35 cellular contexts compared by ENCODE assay signal in genomic region chr15:82666606-82667005, GRCh38. TPM values are rescaled to one million over a fixed set of nuclear protein-coding genes. Genes with fewer than 3 reads are reported as not detected.
"Had no signal": no experiment of that assay in that cellular context is flagged by ENCODE, and none has a peak within 500 bp of the region (broad histone marks: within the 10 kb centered on the region; RNA-seq: fewer than 3 reads in every experiment).

No MANE protein-coding gene starts in this region.

- DNase-seq: activated B cell treated with CpG ODN at 0.5 μM for 24 hours; activated CD4-positive, alpha-beta memory T cell treated with anti-CD3 and anti-CD28 coated beads for 36 hours; activated CD4-positive, alpha-beta T cell treated with anti-CD3 and anti-CD28 coated beads for 4 hours; activated CD4-positive, alpha-beta T cell treated with anti-CD3 and anti-CD28 coated beads, Interleukin-2, amount 10 ng/mL, durations not matched to agents 24 days and 14 days; activated CD4-positive, alpha-beta T cell treated with anti-CD3 and anti-CD28 coated beads, Interleukin-2, amount 50 U/mL, for 1 hour; activated CD4-positive, alpha-beta T cell treated with anti-CD3 and anti-CD28 coated beads, Interleukin-2, amount 50 U/mL, for 4 hours; activated CD4-positive, CD25-positive, alpha-beta regulatory T cell treated with anti-CD3 and anti-CD28 coated beads, Interleukin-2, amount 50 U/mL, for 72 hours; activated CD8-positive, alpha-beta memory T cell treated with anti-CD3 and anti-CD28 coated beads, Interleukin-2, amount 50 U/mL, for 4 hours; activated CD8-positive, alpha-beta T cell treated with anti-CD3 and anti-CD28 coated beads for 36 hours; activated effector memory CD4-positive, alpha-beta T cell treated with anti-CD3 and anti-CD28 coated beads, Interleukin-2, amount 50 U/mL, for 16 hours; activated gamma-delta T cell treated with Interleukin-2 at 50 U/mL for 16 hours; activated naive CD4-positive, alpha-beta T cell; activated naive CD4-positive, alpha-beta T cell treated with anti-CD3 and anti-CD28 coated beads for 36 hours; activated naive CD8-positive, alpha-beta T cell treated with anti-CD3 and anti-CD28 coated beads for 36 hours; activated T-cell treated with anti-CD3 and anti-CD28 coated beads for 4 hours; activated T-cell treated with anti-CD3 and anti-CD28 coated beads, Interleukin-2, amount 50 U/mL, for 1 hour; activated T-cell treated with anti-CD3 and anti-CD28 coated beads, Interleukin-2, amount 50 U/mL, for 4 hours; activated T-cell treated with anti-CD3 and anti-CD28 coated beads, Interleukin-2, amount 50 U/mL, for 72 hours; adrenal gland; amniotic stem cell; aorta; body of pancreas; brain microvascular endothelial cell; central memory CD4-positive, alpha-beta T cell; SW 1271; T-helper 1 cell; T-helper 2 cell; T-helper 9 cell had no signal

- H3K27me3 Mint-ChIP-seq: activated CD4-positive, alpha-beta T cell treated with anti-CD3 and anti-CD28 coated beads, Interleukin-2, amount 10 ng/mL, durations not matched to agents 24 days and 14 days had no signal

- H3K27ac Mint-ChIP-seq: activated B cell treated with CpG ODN at 0.5 μM for 24 hours; activated CD4-positive, alpha-beta memory T cell treated with anti-CD3 and anti-CD28 coated beads for 36 hours; activated CD4-positive, alpha-beta T cell treated with anti-CD3 and anti-CD28 coated beads, Interleukin-2, amount 10 ng/mL, durations not matched to agents 24 days and 14 days; activated CD8-positive, alpha-beta T cell treated with anti-CD3 and anti-CD28 coated beads for 36 hours; activated naive CD4-positive, alpha-beta T cell treated with anti-CD3 and anti-CD28 coated beads for 36 hours; activated naive CD4-positive, alpha-beta T cell treated with anti-CD3 and anti-CD28 coated beads, Interleukin-2, amount 50 U/mL, for 72 hours; activated naive CD8-positive, alpha-beta T cell treated with anti-CD3 and anti-CD28 coated beads for 36 hours; activated T-cell treated with anti-CD3 and anti-CD28 coated beads, Interleukin-2, amount 50 U/mL, for 72 hours; activated T-helper 1 cell treated with anti-CD3 and anti-CD28 coated beads, Interleukin-12 subunit alpha, Interleukin-12 subunit beta, Interleukin-2, Interleukin-4 antibody, amounts not matched to agents 30 ng/mL and 10 ng/mL and 1 ng/mL, durations not matched to agents 14 hours and 24 hours and 36 hours; activated T-helper 17 cell treated with anti-CD3 and anti-CD28 coated beads, Interleukin-2, amount 50 U/mL, for 72 hours; T-helper 1 cell treated with Interleukin-12 subunit alpha and Interleukin-12 subunit beta and Interleukin-4 antibody, amounts not matched to agents 30 μg/mL and 1 μg/mL, for 36 hours; T-helper 2 cell treated with Interferon-gamma antibody and Interleukin-4, amounts not matched to agents 5 μg/mL and 100 μg/mL, for 36 hours had no signal

- H3K36me3 ChIP-seq: adrenal gland, brain microvascular endothelial cell, breast epithelium had no signal

- H3K4me1 ChIP-seq: adrenal gland, body of pancreas, breast epithelium had no signal

- H3K27me3 ChIP-seq: adrenal gland, body of pancreas, brain microvascular endothelial cell, breast epithelium had no signal

- H3K9me3 ChIP-seq: adrenal gland, body of pancreas, breast epithelium had no signal

- H3K4me1 Mint-ChIP-seq: activated B cell treated with CpG ODN at 0.5 μM for 24 hours; activated CD4-positive, alpha-beta T cell treated with anti-CD3 and anti-CD28 coated beads, Interleukin-2, amount 10 ng/mL, durations not matched to agents 24 days and 14 days; activated naive CD8-positive, alpha-beta T cell treated with anti-CD3 and anti-CD28 coated beads for 36 hours; activated T-helper 17 cell treated with anti-CD3 and anti-CD28 coated beads, Interleukin-2, amount 50 U/mL, for 72 hours had no signal

- H3K4me3 Mint-ChIP-seq: activated B cell treated with CpG ODN at 0.5 μM for 24 hours; activated CD4-positive, alpha-beta memory T cell treated with anti-CD3 and anti-CD28 coated beads for 36 hours; activated CD4-positive, alpha-beta T cell treated with anti-CD3 and anti-CD28 coated beads, Interleukin-2, amount 10 ng/mL, durations not matched to agents 24 days and 14 days; activated CD8-positive, alpha-beta T cell treated with anti-CD3 and anti-CD28 coated beads for 36 hours; activated naive CD4-positive, alpha-beta T cell treated with anti-CD3 and anti-CD28 coated beads for 36 hours; activated naive CD8-positive, alpha-beta T cell treated with anti-CD3 and anti-CD28 coated beads for 36 hours; activated T-cell treated with anti-CD3 and anti-CD28 coated beads, Interleukin-2, amount 50 U/mL, for 4 hours; activated T-cell treated with anti-CD3 and anti-CD28 coated beads, Interleukin-2, amount 50 U/mL, for 72 hours; activated T-helper 1 cell treated with anti-CD3 and anti-CD28 coated beads, Interleukin-12 subunit alpha, Interleukin-12 subunit beta, Interleukin-2, Interleukin-4 antibody, amounts not matched to agents 30 ng/mL and 10 ng/mL and 1 ng/mL, durations not matched to agents 14 hours and 24 hours and 36 hours; activated T-helper 17 cell treated with anti-CD3 and anti-CD28 coated beads, Interleukin-2, amount 50 U/mL, for 72 hours; T-helper 1 cell treated with Interleukin-12 subunit alpha and Interleukin-12 subunit beta and Interleukin-4 antibody, amounts not matched to agents 30 μg/mL and 1 μg/mL, for 36 hours; T-helper 2 cell treated with Interferon-gamma antibody and Interleukin-4, amounts not matched to agents 5 μg/mL and 100 μg/mL, for 36 hours had no signal

- H3K27ac ChIP-seq: adrenal gland, body of pancreas, brain microvascular endothelial cell, breast epithelium, VCaP had no signal

- H3K36me3 Mint-ChIP-seq: activated CD4-positive, alpha-beta memory T cell treated with anti-CD3 and anti-CD28 coated beads for 36 hours; activated naive CD4-positive, alpha-beta T cell treated with anti-CD3 and anti-CD28 coated beads, Interleukin-2, amount 50 U/mL, for 72 hours; activated naive CD8-positive, alpha-beta T cell treated with anti-CD3 and anti-CD28 coated beads for 36 hours had no signal

- H3K9me3 Mint-ChIP-seq: activated B cell treated with CpG ODN at 0.5 μM for 24 hours; activated CD4-positive, alpha-beta memory T cell treated with anti-CD3 and anti-CD28 coated beads for 36 hours; activated CD4-positive, alpha-beta T cell treated with anti-CD3 and anti-CD28 coated beads, Interleukin-2, amount 10 ng/mL, durations not matched to agents 24 days and 14 days; activated CD8-positive, alpha-beta T cell treated with anti-CD3 and anti-CD28 coated beads for 36 hours; activated naive CD4-positive, alpha-beta T cell treated with anti-CD3 and anti-CD28 coated beads for 36 hours; activated naive CD4-positive, alpha-beta T cell treated with anti-CD3 and anti-CD28 coated beads, Interleukin-2, amount 50 U/mL, for 72 hours; activated naive CD8-positive, alpha-beta T cell treated with anti-CD3 and anti-CD28 coated beads for 36 hours; activated T-cell treated with anti-CD3 and anti-CD28 coated beads, Interleukin-2, amount 50 U/mL, for 4 hours; activated T-cell treated with anti-CD3 and anti-CD28 coated beads, Interleukin-2, amount 50 U/mL, for 72 hours; activated T-helper 1 cell treated with anti-CD3 and anti-CD28 coated beads, Interleukin-12 subunit alpha, Interleukin-12 subunit beta, Interleukin-2, Interleukin-4 antibody, amounts not matched to agents 30 ng/mL and 10 ng/mL and 1 ng/mL, durations not matched to agents 14 hours and 24 hours and 36 hours; activated T-helper 17 cell treated with anti-CD3 and anti-CD28 coated beads, Interleukin-2, amount 50 U/mL, for 72 hours; T-helper 1 cell treated with Interleukin-12 subunit alpha and Interleukin-12 subunit beta and Interleukin-4 antibody, amounts not matched to agents 30 μg/mL and 1 μg/mL, for 36 hours; T-helper 2 cell treated with Interferon-gamma antibody and Interleukin-4, amounts not matched to agents 5 μg/mL and 100 μg/mL, for 36 hours had no signal

- ATAC-seq: activated CD8-positive, alpha-beta T cell treated with anti-CD3 and anti-CD28 coated beads for 36 hours; activated naive CD4-positive, alpha-beta T cell treated with anti-CD3 and anti-CD28 coated beads, Interleukin-2, amount 50 U/mL, for 72 hours; activated T-cell treated with anti-CD3 and anti-CD28 coated beads, Interleukin-2, amount 50 U/mL, for 4 hours; activated T-cell treated with anti-CD3 and anti-CD28 coated beads, Interleukin-2, amount 50 U/mL, for 72 hours; activated T-helper 17 cell treated with anti-CD3 and anti-CD28 coated beads, Interleukin-2, amount 50 U/mL, for 72 hours; body of pancreas had no signal

- H3K4me3 ChIP-seq: adrenal gland, body of pancreas, breast epithelium had no signal

RNA-seq across cellular contexts. Expression of gene CPEB1, which starts 19.4 kb away (rescaled TPM):
- total RNA-seq: activated B cell treated with CpG ODN at 0.5 μM for 24 hours; activated CD4-positive, alpha-beta T cell treated with anti-CD3 and anti-CD28 coated beads, Interleukin-2, amount 10 ng/mL, durations not matched to agents 24 days and 14 days; activated naive CD4-positive, alpha-beta T cell treated with anti-CD3 and anti-CD28 coated beads, Interleukin-2, amount 50 U/mL, for 72 hours; activated T-helper 1 cell treated with anti-CD3 and anti-CD28 coated beads, Interleukin-12 subunit alpha, Interleukin-12 subunit beta, Interleukin-2, Interleukin-4 antibody, amounts not matched to agents 30 ng/mL and 10 ng/mL and 1 ng/mL, durations not matched to agents 14 hours and 24 hours and 36 hours had no signal

RNA-seq across cellular contexts. Expression of gene AP3B2, which starts 43.1 kb away (rescaled TPM):
- total RNA-seq: activated CD4-positive, alpha-beta T cell treated with anti-CD3 and anti-CD28 coated beads, Interleukin-2, amount 10 ng/mL, durations not matched to agents 24 days and 14 days had no signal
